ENCODE assay signal across 8 cellular contexts in genomic region chr2:119290859-119291587, GRCh38.
DNase-seq lines count a peak whose midpoint lies in the region; ATAC-seq and TF ChIP-seq lines count a peak whose summit lies in the region.

No MANE protein-coding gene starts in this region.

- peak; percentile 86 for ATAC-seq in GM18858 (IDR thresholded peaks at IDR 0.05; ENCODE audit: unreplicated experiment)

- peak; percentile 66 for DNase-seq in ACHN
- peak; percentile 58 for DNase-seq in LNCaP clone FGC (ENCODE audit: low read depth)
- DNase-seq in SK-N-DZ (ENCODE audit: low spot score), result peak; percentile 61
- DNase-seq in anterior cingulate cortex (lab: John Stamatoyannopoulos, UW), result peak in 45 of 58 donors; percentile 16 to 84 (median 63)
- DNase-seq in iPS DF 19.7 (ENCODE audit: low read depth, low spot score), result peak; percentile 56
- peak; percentile 46 to 49 for DNase-seq in stimulated activated CD4-positive, alpha-beta T cell treated with anti-CD3 and anti-CD28 coated beads, Interleukin-1b, Interleukin-23, amount 100 ng/mL, for 1 hour (ENCODE audit: low read depth in 2 of 2)
- DNase-seq in NCI-H69 (lab: John Stamatoyannopoulos, UW), result no peak

- no peak overlapping the region for H3K4me3 ChIP-seq in LNCaP clone FGC (ENCODE audit: low read depth, low read length)

- TF ChIP-seq CTCF in LNCaP clone FGC (IDR thresholded peaks at IDR 0.05; ENCODE audit: control insufficient read depth, extremely low read depth, insufficient read depth), result peak; percentile 89

- in situ Hi-C loops in ACHN (cut with HindIII; ENCODE audit: low pct_ligation_motif_present, low pct_unique_long_range_greater_than_20kb, low sequenced_read_pairs), result no loop called here
